25 cellular contexts compared by ENCODE assay signal in genomic region chr5:6904822-6905221, GRCh38.
"Had no signal": no experiment of that assay in that cellular context is flagged by ENCODE, and none has a peak within 500 bp of the region (broad histone marks: within the 10 kb centered on the region; RNA-seq: fewer than 3 reads in every experiment).

No MANE protein-coding gene starts in this region.

- DNase-seq: activated CD4-positive, alpha-beta memory T cell treated with anti-CD3 and anti-CD28 coated beads for 36 hours; activated CD4-positive, alpha-beta T cell treated with anti-CD3 and anti-CD28 coated beads for 48 hours; activated CD8-positive, alpha-beta memory T cell treated with anti-CD3 and anti-CD28 coated beads, Interleukin-2, amount 50 U/mL, for 4 hours; activated gamma-delta T cell; activated naive CD4-positive, alpha-beta T cell treated with anti-CD3 and anti-CD28 coated beads, Interleukin-2, amount 10 ng/mL, durations not matched to agents 7 days and 5 days; activated T-cell treated with anti-CD3 and anti-CD28 coated beads, Interleukin-2, amount 50 U/mL, for 1 hour; amniotic stem cell; central memory CD4-positive, alpha-beta T cell; foreskin fibroblast; kidney glomerular epithelial cell; mammary epithelial cell; naive thymus-derived CD4-positive, alpha-beta T cell; nucleus accumbens; stimulated activated CD4-positive, alpha-beta T cell treated with anti-CD3 and anti-CD28 coated beads, Interleukin-2, amount 100 ng/mL, for 48 hours; stimulated activated naive CD8-positive, alpha-beta T cell treated with anti-CD3 and anti-CD28 coated beads, Interleukin-15, Interleukin-2, amounts not matched to agents 100 U/mL and 50 U/mL, for 24 hours; T-helper 9 cell; uterus had no signal

- H3K27ac Mint-ChIP-seq: activated CD4-positive, alpha-beta memory T cell treated with anti-CD3 and anti-CD28 coated beads for 36 hours; activated naive CD4-positive, alpha-beta T cell treated with anti-CD3 and anti-CD28 coated beads, Interleukin-2, amount 10 ng/mL, durations not matched to agents 7 days and 5 days; T-helper 1 cell treated with Interleukin-12 subunit alpha and Interleukin-12 subunit beta and Interleukin-4 antibody, amounts not matched to agents 30 μg/mL and 1 μg/mL, for 36 hours; type B pancreatic cell had no signal

- H3K4me3 Mint-ChIP-seq: activated CD4-positive, alpha-beta memory T cell treated with anti-CD3 and anti-CD28 coated beads for 36 hours; activated naive CD4-positive, alpha-beta T cell treated with anti-CD3 and anti-CD28 coated beads, Interleukin-2, amount 10 ng/mL, durations not matched to agents 7 days and 5 days; naive thymus-derived CD4-positive, alpha-beta T cell; neural crest cell; T-helper 1 cell treated with Interleukin-12 subunit alpha and Interleukin-12 subunit beta and Interleukin-4 antibody, amounts not matched to agents 30 μg/mL and 1 μg/mL, for 36 hours; type B pancreatic cell had no signal

- H3K4me1 Mint-ChIP-seq: activated naive CD4-positive, alpha-beta T cell treated with anti-CD3 and anti-CD28 coated beads, Interleukin-2, amount 10 ng/mL, durations not matched to agents 7 days and 5 days; naive thymus-derived CD4-positive, alpha-beta T cell had no signal

- H3K27ac ChIP-seq: parathyroid adenoma, uterus, VCaP had no signal

- H3K4me3 ChIP-seq: breast epithelium, heart right ventricle, uterus had no signal

- ATAC-seq: activated CD4-positive, CD25-positive, alpha-beta regulatory T cell treated with anti-CD3 and anti-CD28 coated beads, Interleukin-2, amount 50 U/mL, for 24 hours; naive thymus-derived CD4-positive, alpha-beta T cell; stimulated activated naive CD8-positive, alpha-beta T cell treated with anti-CD3 and anti-CD28 coated beads, Interleukin-15, Interleukin-2, amounts not matched to agents 100 U/mL and 50 U/mL, for 24 hours had no signal

- H3K9me3 ChIP-seq: breast epithelium, heart right ventricle, uterus had no signal

- H3K27me3 ChIP-seq: breast epithelium, uterus had no signal

- H3K9me3 Mint-ChIP-seq: activated CD4-positive, alpha-beta memory T cell treated with anti-CD3 and anti-CD28 coated beads for 36 hours; T-helper 1 cell treated with Interleukin-12 subunit alpha and Interleukin-12 subunit beta and Interleukin-4 antibody, amounts not matched to agents 30 μg/mL and 1 μg/mL, for 36 hours had no signal

- H3K36me3 ChIP-seq: breast epithelium, heart right ventricle, uterus had no signal

- H3K4me1 ChIP-seq: breast epithelium, heart right ventricle, parathyroid adenoma, uterus had no signal

- H3K36me3 Mint-ChIP-seq: activated CD4-positive, alpha-beta memory T cell treated with anti-CD3 and anti-CD28 coated beads for 36 hours; activated naive CD4-positive, alpha-beta T cell treated with anti-CD3 and anti-CD28 coated beads, Interleukin-2, amount 10 ng/mL, durations not matched to agents 7 days and 5 days; naive thymus-derived CD4-positive, alpha-beta T cell; type B pancreatic cell had no signal

- H3K27me3 Mint-ChIP-seq: type B pancreatic cell had no signal
